Comparison of ENCODE assay signal across 19 cellular contexts in the genomic region with DNA sequence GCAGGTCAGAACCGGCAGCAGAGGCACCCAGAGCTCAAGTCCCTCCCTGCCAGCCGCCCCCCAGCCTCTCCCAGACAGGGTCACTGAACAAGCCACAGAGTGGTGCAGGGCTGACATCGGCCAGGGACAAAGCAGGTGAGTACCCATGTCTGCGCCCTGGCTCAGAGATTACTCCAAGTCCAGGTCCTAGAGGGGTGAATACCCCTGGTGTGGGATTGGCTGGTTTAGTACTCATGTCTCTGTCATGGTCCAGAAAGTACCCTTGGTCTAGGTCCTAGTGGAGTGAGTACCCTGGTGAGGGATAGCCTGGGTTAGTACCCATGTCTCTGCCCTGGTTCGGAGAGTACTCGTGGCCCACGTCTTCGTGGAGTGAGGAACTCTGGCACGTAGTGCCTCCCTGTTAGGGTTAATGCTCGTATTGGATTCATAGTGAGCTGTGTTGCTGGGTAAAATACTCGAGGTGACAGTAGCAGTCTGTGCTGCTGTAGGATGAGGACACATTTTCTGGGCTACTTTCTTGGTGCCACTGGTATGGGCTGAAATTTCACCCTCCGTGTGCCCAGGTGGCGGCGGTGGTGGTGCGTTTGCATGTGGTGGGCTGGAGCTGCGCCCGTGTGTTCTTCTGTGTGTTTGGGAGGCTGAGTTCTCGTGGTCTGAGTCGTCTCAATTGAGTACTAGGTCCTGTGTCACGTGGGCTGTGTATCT. TPM values are rescaled to one million over a fixed set of nuclear protein-coding genes. Genes with fewer than 3 reads are reported as not detected.
DNase-seq lines count a peak whose midpoint lies in the region; ATAC-seq, FAIRE-seq and TF ChIP-seq lines count a peak whose summit lies in the region.
"Had no signal": no experiment of that assay in that cellular context is flagged by ENCODE, and none has a peak within 500 bp of the region (broad histone marks: within the 10 kb centered on the region; RNA-seq: fewer than 3 reads in every experiment).

No MANE protein-coding gene starts in this region.

- H3K9ac ChIP-seq in K562 (ENCODE audit: insufficient read depth in 1 of 2, low read depth in 2 of 2, low read length in 2 of 2) (no peak overlapping the region), neural progenitor cell (no peak overlapping the region)

- H3K27me3 Mint-ChIP-seq in neural progenitor cell (ENCODE audit: insufficient read depth, low read depth): peaks cover 10% of the 10 kb centered on the region
- no peaks in the 10 kb centered on the region for H3K27me3 Mint-ChIP-seq in activated naive CD4-positive, alpha-beta T cell treated with anti-CD3 and anti-CD28 coated beads, Interleukin-2, amount 10 ng/mL, durations not matched to agents 7 days and 5 days
- H3K27me3 Mint-ChIP-seq: naive thymus-derived CD4-positive, alpha-beta T cell had no signal

- no peaks in the 10 kb centered on the region for H3K9me3 Mint-ChIP-seq in neural progenitor cell
- H3K9me3 Mint-ChIP-seq in activated naive CD4-positive, alpha-beta T cell treated with anti-CD3 and anti-CD28 coated beads, Interleukin-2, amount 10 ng/mL, durations not matched to agents 7 days and 5 days: no peaks in the 10 kb centered on the region

- no peaks in the 10 kb centered on the region for H3K9me1 ChIP-seq in K562 (ENCODE audit: control insufficient read depth, insufficient read depth, low read length)

- TF ChIP-seq RAD21 in Ishikawa (IDR thresholded peaks at IDR 0.05; ENCODE audit: low read depth): no peak
- no peak for TF ChIP-seq RAD21 in K562 (CRISPR knock-in tag; conservative IDR thresholded peaks at IDR 0.05 in 1 of 2, IDR thresholded peaks at IDR 0.05 in 1 of 2)

- no peak for FAIRE-seq in K562 (lab: Jason Lieb, UNC)
- FAIRE-seq: HTR-8/SVneo had no signal

- no peaks in the 10 kb centered on the region for H3K79me2 ChIP-seq in K562 (ENCODE audit: control insufficient read depth, insufficient read depth, low read length)
- H3K79me2 ChIP-seq in neural progenitor cell (ENCODE audit: low read depth): no peaks in the 10 kb centered on the region

- ATAC-seq in K562: peak; percentile 59
- no peak for ATAC-seq in GM21423 (IDR thresholded peaks at IDR 0.05; ENCODE audit: unreplicated experiment)
- ATAC-seq: left colon; naive thymus-derived CD4-positive, alpha-beta T cell had no signal

- TF ChIP-seq POLR2A in K562 (conservative IDR thresholded peaks at IDR 0.05) (no peak), stomach (IDR thresholded peaks at IDR 0.05) (no peak)

- H3K27ac ChIP-seq in K562 (ENCODE audit: extremely low read depth, low read depth, low read length) (no peak overlapping the region), neural progenitor cell (no peak overlapping the region), stomach (no peak overlapping the region)
- H3K27ac ChIP-seq: esophagus squamous epithelium, right atrium auricular region had no signal

- H3K9me3 ChIP-seq in K562 (replicated peaks; ENCODE audit: control insufficient read depth, insufficient read depth, low read depth, low read length) (no peaks in the 10 kb centered on the region), neural progenitor cell (ENCODE audit: low read depth) (no peaks in the 10 kb centered on the region), stomach (no peaks in the 10 kb centered on the region)
- H3K9me3 ChIP-seq: esophagus squamous epithelium, right atrium auricular region had no signal

- CTCF ChIA-PET in K562 (lab: Yijun Ruan, JAX; ENCODE audit: low intra/inter-chr PET ratio): no interaction called here
- CTCF ChIA-PET in activated naive CD4-positive, alpha-beta T cell treated with anti-CD3 and anti-CD28 coated beads, Interleukin-2, amount 10 ng/mL, durations not matched to agents 7 days and 5 days (lab: Charles Lee): no interaction called here

- H3K4me2 ChIP-seq in K562 (ENCODE audit: insufficient read depth, low read length): no peak overlapping the region
- H3K4me2 ChIP-seq in neural progenitor cell: no peak overlapping the region

- intact Hi-C loops in K562 (cut with micrococcal nuclease): no loop called here
- intact Hi-C loops in stomach (cut with DNase I; ENCODE audit: low total_unique reads): no loop called here

- peaks cover 5% of the 10 kb centered on the region for H3K4me1 Mint-ChIP-seq in neural progenitor cell
- no peaks in the 10 kb centered on the region for H3K4me1 Mint-ChIP-seq in activated naive CD4-positive, alpha-beta T cell treated with anti-CD3 and anti-CD28 coated beads, Interleukin-2, amount 10 ng/mL, durations not matched to agents 7 days and 5 days
- H3K4me1 Mint-ChIP-seq: naive thymus-derived CD4-positive, alpha-beta T cell had no signal

- H3K4me1 ChIP-seq in K562 (replicated peaks in 1 of 2; ENCODE audit: control insufficient read depth in 2 of 2, insufficient read depth in 2 of 2, low read length in 2 of 2): peaks cover 0 to 8% of the 10 kb centered on the region in 2 experiments; a peak in 2 of 5 replicates
- peaks cover 1% of the 10 kb centered on the region for H3K4me1 ChIP-seq in neural progenitor cell
- H3K4me1 ChIP-seq in stomach: no peaks in the 10 kb centered on the region
- H3K4me1 ChIP-seq: esophagus squamous epithelium, right atrium auricular region had no signal

- H3K4me3 Mint-ChIP-seq in neural progenitor cell: no peak overlapping the region
- no peak overlapping the region for H3K4me3 Mint-ChIP-seq in activated naive CD4-positive, alpha-beta T cell treated with anti-CD3 and anti-CD28 coated beads, Interleukin-2, amount 10 ng/mL, durations not matched to agents 7 days and 5 days
- H3K4me3 Mint-ChIP-seq: naive thymus-derived CD4-positive, alpha-beta T cell had no signal

- in situ Hi-C loops in K562 (cut with MboI): no loop called here

- BruUV-seq in K562 (replicated peaks; lab: Mats Ljungman, UMichigan): no TSS peak

- TF ChIP-seq CTCF in K562 (IDR thresholded peaks at IDR 0.05 in 2 of 3, conservative IDR thresholded peaks at IDR 0.05 in 1 of 3; ENCODE audit: insufficient read depth in 2 of 3, low read depth in 1 of 3, low read length in 3 of 3) (no peak), neural progenitor cell (IDR thresholded peaks at IDR 0.05) (no peak), stomach (IDR thresholded peaks at IDR 0.05) (no peak)

- TF ChIP-seq EP300 in Ishikawa (IDR thresholded peaks at IDR 0.05; ENCODE audit: borderline replicate concordance) (no peak), K562 (IDR thresholded peaks at IDR 0.05; ENCODE audit: low read length) (no peak), stomach (IDR thresholded peaks at IDR 0.05) (no peak)

- 14% methylated on average over 17 of the region's 20 CpGs for WGBS in K562 (ENCODE audit: insufficient coverage, low coverage, missing lambda C conversion rate)
- 64 to 79% (median 67%) methylated on average over 20 of the region's 20 CpGs for WGBS in stomach, 5 donors

- DNase-seq in DMS53 (lab: John Stamatoyannopoulos, UW) (peak; percentile 27), DMS53 treated with DMSO at 0.1 percent for 48 hours (lab: John Stamatoyannopoulos, UW; ENCODE audit: unreplicated experiment) (no peak), K562 (ENCODE audit: extremely low read depth in 1 of 4, low spot score in 3 of 4) (no peak), neural progenitor cell (ENCODE audit: low spot score) (no peak), stomach (no peak)
- no peak for DNase-seq in activated naive CD4-positive, alpha-beta T cell treated with anti-CD3 and anti-CD28 coated beads, Interleukin-2, amount 10 ng/mL, durations not matched to agents 7 days and 5 days
- DNase-seq: anterior cingulate cortex; esophagus squamous epithelium; naive thymus-derived CD4-positive, alpha-beta T cell; NCI-H1092; NCI-H226; stimulated activated CD4-positive, alpha-beta T cell treated with anti-CD3 and anti-CD28 coated beads, Interleukin-2, amount 100 ng/mL, for 24 hours; stimulated activated CD8-positive, alpha-beta memory T cell treated with anti-CD3 and anti-CD28 coated beads, Interleukin-4, amount 100 ng/mL, for 48 hours; trophoblast cell had no signal

- H3K27me3 ChIP-seq in K562 (ENCODE audit: control insufficient read depth in 2 of 2, insufficient read depth in 2 of 2, low read length in 2 of 2) (peaks cover 0 to 26% of the 10 kb centered on the region in 2 experiments; a peak in 3 of 5 replicates), neural progenitor cell (no peaks in the 10 kb centered on the region), stomach (peaks cover 0 to 14% (median 0%) of the 10 kb centered on the region in 3 donors)
- H3K27me3 ChIP-seq: right atrium auricular region had no signal

- no peaks in the 10 kb centered on the region for H3K36me3 ChIP-seq in K562 (ENCODE audit: control insufficient read depth, insufficient read depth, low read length)
- no peaks in the 10 kb centered on the region for H3K36me3 ChIP-seq in neural progenitor cell
- no peaks in the 10 kb centered on the region for H3K36me3 ChIP-seq in stomach
- H3K36me3 ChIP-seq: esophagus squamous epithelium, right atrium auricular region had no signal

- peak overlapping the region; percentile 10 for H3K27ac Mint-ChIP-seq in neural progenitor cell
- no peak overlapping the region for H3K27ac Mint-ChIP-seq in activated naive CD4-positive, alpha-beta T cell treated with anti-CD3 and anti-CD28 coated beads, Interleukin-2, amount 10 ng/mL, durations not matched to agents 7 days and 5 days
- H3K27ac Mint-ChIP-seq: naive thymus-derived CD4-positive, alpha-beta T cell had no signal

- no peaks in the 10 kb centered on the region for H3K36me3 Mint-ChIP-seq in neural progenitor cell
- H3K36me3 Mint-ChIP-seq in activated naive CD4-positive, alpha-beta T cell treated with anti-CD3 and anti-CD28 coated beads, Interleukin-2, amount 10 ng/mL, durations not matched to agents 7 days and 5 days: no peaks in the 10 kb centered on the region
- H3K36me3 Mint-ChIP-seq: naive thymus-derived CD4-positive, alpha-beta T cell had no signal

- H4K20me1 ChIP-seq in K562 (replicated peaks; ENCODE audit: control insufficient read depth, insufficient read depth, low read length) (no peaks in the 10 kb centered on the region), neural progenitor cell (ENCODE audit: low read depth) (no peaks in the 10 kb centered on the region)

- H3K4me3 ChIP-seq in K562 (no peak overlapping the region), neural progenitor cell (no peak overlapping the region), stomach (no peak overlapping the region)
- H3K4me3 ChIP-seq: esophagus squamous epithelium, right atrium auricular region had no signal

- H2AFZ ChIP-seq in K562 (ENCODE audit: low read depth, low read length): no peak overlapping the region
- H2AFZ ChIP-seq in neural progenitor cell (replicated peaks): no peak overlapping the region

- POLR2A ChIA-PET in K562 (lab: Yijun Ruan, JAX): interaction anchor here (0.9 to 1.6 kb wide), 2 partner anchors 9 to 12 kb away, joined by 3 to 4 read pairs; no protein-coding TSS in a partner anchor

- no peaks in the 10 kb centered on the region for H3F3A ChIP-seq in neural progenitor cell (ENCODE audit: low read depth)

RNA-seq across cellular contexts. Expression of a gene that starts 25.5 kb away (rescaled TPM):
- total RNA-seq in K562 (2011; cell fraction: chromatin; rRNA removed; ENCODE audit: low replicate concordance): 0.86 TPM in 1 of 2 replicates, not detected in the other
- total RNA-seq in K562 (2011; cell fraction: nucleolus; rRNA removed): 1.5 and 1.8 TPM in 2 replicates
- 2.1 TPM in 1 of 2 replicates, not detected in the other for total RNA-seq in K562 (2011; cell fraction: nucleoplasm; rRNA removed)
- total RNA-seq in K562 (2014; rRNA removed) (under 0.01 TPM in 1 of 2 replicates, not detected in the other), K562 (2014; rRNA removed; fragmentation: Illumina TruSeq; extraction: Trizol) (not detected in 2 replicates), K562 (2015; rRNA removed; fragmentation: Illumina TruSeq; extraction: Trizol) (not detected in 2 replicates), K562 (2021) (0.11 TPM in 1 of 2 replicates, not detected in the other), neural progenitor cell (ENCODE audit: low replicate concordance) (1.8 and 5.6 TPM in 2 replicates), stomach (1 to 10 TPM in 2 of 5 donors, under 1 TPM in 2, not detected in 1; 0.55 to 1.7 (median 0.80) TPM)
- polyA plus RNA-seq in K562 (2011; rRNA removed) (0.20 and 0.26 TPM in 2 replicates), K562 (2014; fragmentation: Illumina TruSeq; extraction: Trizol) (not detected in 2 replicates), K562 (2014; fragmentation: Nextera tagmentation; extraction: Ambion mirVana) (not detected), K562 (2014; rRNA removed) (0.07 TPM in 1 of 2 replicates, not detected in the other), stomach (under 1 TPM; 0.05 to 1.00 (median 0.46) TPM)
- polyA plus RNA-seq in K562 (2011; cell fraction: cytosol; rRNA removed): 0.04 and 0.18 TPM in 2 replicates
- polyA plus RNA-seq in K562 (2011; cell fraction: nucleus; rRNA removed): 0.52 and 2.3 TPM in 2 replicates
- polyA plus RNA-seq in K562 (2012): 0.07 and 1.1 TPM in 2 replicates
- polyA minus RNA-seq in K562 (2011; rRNA and poly(A)+ RNA removed): not detected in 2 replicates
- not detected in 2 replicates for polyA minus RNA-seq in K562 (2011; cell fraction: cytosol; rRNA and poly(A)+ RNA removed)
- polyA minus RNA-seq in K562 (2011; cell fraction: nucleus; rRNA and poly(A)+ RNA removed): 0.11 and 0.27 TPM in 2 replicates
- polyA plus RNA-seq: naive thymus-derived CD4-positive, alpha-beta T cell had no signal

RNA-seq across cellular contexts. Expression of a gene that starts 46.8 kb away (rescaled TPM):
- total RNA-seq in K562 (2011; cell fraction: chromatin; rRNA removed; ENCODE audit: low replicate concordance): 0.14 TPM in 1 of 2 replicates, not detected in the other
- total RNA-seq in K562 (2011; cell fraction: nucleolus; rRNA removed): not detected in 2 replicates
- not detected in 2 replicates for total RNA-seq in K562 (2011; cell fraction: nucleoplasm; rRNA removed)
- total RNA-seq in K562 (2014; rRNA removed): not detected in 2 replicates
- total RNA-seq in K562 (2014; rRNA removed; fragmentation: Illumina TruSeq; extraction: Trizol): not detected in 2 replicates
- not detected in 2 replicates for total RNA-seq in K562 (2015; rRNA removed; fragmentation: Illumina TruSeq; extraction: Trizol)
- not detected in 2 replicates for total RNA-seq in K562 (2021)
- polyA plus RNA-seq in K562 (2011; rRNA removed): not detected in 2 replicates
- 0.01 TPM in 1 of 2 replicates, not detected in the other for polyA plus RNA-seq in K562 (2011; cell fraction: cytosol; rRNA removed)
- polyA plus RNA-seq in K562 (2011; cell fraction: nucleus; rRNA removed): not detected in 2 replicates
- not detected in 2 replicates for polyA plus RNA-seq in K562 (2012)
- not detected in 2 replicates for polyA plus RNA-seq in K562 (2014; fragmentation: Illumina TruSeq; extraction: Trizol)
- not detected for polyA plus RNA-seq in K562 (2014; fragmentation: Nextera tagmentation; extraction: Ambion mirVana)
- not detected in 2 replicates for polyA plus RNA-seq in K562 (2014; rRNA removed)
- 0.15 TPM in 1 of 2 replicates, not detected in the other for polyA minus RNA-seq in K562 (2011; rRNA and poly(A)+ RNA removed)
- polyA minus RNA-seq in K562 (2011; cell fraction: cytosol; rRNA and poly(A)+ RNA removed): not detected in 2 replicates
- not detected in 2 replicates for polyA minus RNA-seq in K562 (2011; cell fraction: nucleus; rRNA and poly(A)+ RNA removed)
- not detected in 2 replicates for total RNA-seq in neural progenitor cell (ENCODE audit: low replicate concordance)
- total RNA-seq in stomach: under 1 TPM in 3 of 5 donors, not detected in 2; under 0.01 to 0.73 (median 0.14) TPM
- not detected for polyA plus RNA-seq in stomach
- total RNA-seq: esophagus squamous epithelium; left colon; naive thymus-derived CD4-positive, alpha-beta T cell had no signal
- polyA plus RNA-seq: naive thymus-derived CD4-positive, alpha-beta T cell had no signal
